In genomic region chr6:159151266-159151855, GRCh38 we compare ENCODE assay signal across 8 cellular contexts. TPM values are rescaled to one million over a fixed set of nuclear protein-coding genes. Genes with fewer than 3 reads are reported as not detected.
DNase-seq lines count a peak whose midpoint lies in the region; ATAC-seq, FAIRE-seq and TF ChIP-seq lines count a peak whose summit lies in the region.

No MANE protein-coding gene starts in this region.

- no peak overlapping the region for H3K4me3 ChIP-seq in Jurkat, Clone E6-1 (ENCODE audit: low read length)
- H3K4me3 ChIP-seq in SU-DHL-6 (ENCODE audit: insufficient read depth, low read length, poor library complexity, severe bottlenecking) (no peak overlapping the region), upper lobe of left lung (no peak overlapping the region)

- H3K27me3 ChIP-seq in SU-DHL-6 (ENCODE audit: low read length), result no peaks in the 10 kb centered on the region
- no peaks in the 10 kb centered on the region for H3K27me3 ChIP-seq in upper lobe of left lung

- TF ChIP-seq POLR2A in upper lobe of left lung (IDR thresholded peaks at IDR 0.05), result no peak

- no peaks in the 10 kb centered on the region for H4K20me1 ChIP-seq in SU-DHL-6 (ENCODE audit: low read depth, low read length)

- peak overlapping the region; percentile 15 for H2AFZ ChIP-seq in SU-DHL-6 (ENCODE audit: low read depth, low read length, severe bottlenecking)

- no peaks in the 10 kb centered on the region for H3K9me2 ChIP-seq in SU-DHL-6 (replicated peaks; ENCODE audit: insufficient read depth, low read length)

- H3K27ac ChIP-seq in SU-DHL-6 (ENCODE audit: low read depth, low read length) (no peak overlapping the region), upper lobe of left lung (no peak overlapping the region)

- peaks cover 3% of the 10 kb centered on the region for H3K36me3 Mint-ChIP-seq in memory B cell

- DNase-seq in NCI-H2196 (lab: John Stamatoyannopoulos, UW; ENCODE audit: unreplicated experiment) (peak; percentile 25), NCI-H2196 treated with DMSO at 0.1 percent for 48 hours (lab: John Stamatoyannopoulos, UW; ENCODE audit: unreplicated experiment) (no peak), memory B cell (ENCODE audit: low spot score in 2 of 2) (peak; percentile 55 to 57), upper lobe of left lung (peak in 1 of 2 donors; percentile 38)
- DNase-seq in Jurkat, Clone E6-1 (ENCODE audit: low read depth, low spot score), result peak; percentile 15

- H3K79me2 ChIP-seq in SU-DHL-6 (ENCODE audit: insufficient read depth, low read length), result no peaks in the 10 kb centered on the region

- H3K4me1 ChIP-seq in upper lobe of left lung, result no peaks in the 10 kb centered on the region

- H3K9me3 ChIP-seq in SU-DHL-6 (ENCODE audit: insufficient read depth, low read length) (peaks cover 8% of the 10 kb centered on the region; the same call in 1 of the 2 replicates), upper lobe of left lung (peaks cover 0 to 12% (median 8%) of the 10 kb centered on the region in 4 donors)

- ATAC-seq in memory B cell (ENCODE audit: low read depth), result peak; percentile 84
- peak; percentile 68 to 89 for ATAC-seq in upper lobe of left lung (ENCODE audit: low FRiP score in 2 of 2)
- ATAC-seq in GM19397 (IDR thresholded peaks at IDR 0.05; ENCODE audit: unreplicated experiment), result no peak

- no peak overlapping the region for H3K9ac ChIP-seq in SU-DHL-6 (ENCODE audit: low read length)

- no peak overlapping the region for H3K4me2 ChIP-seq in SU-DHL-6 (ENCODE audit: low read depth, low read length, poor library complexity, severe bottlenecking)

- H3K27me3 Mint-ChIP-seq in memory B cell, result peaks cover 4% of the 10 kb centered on the region

- H3K36me3 ChIP-seq in SU-DHL-6 (ENCODE audit: low read length) (0 out of 2 replicates have a peak, but pooled peaks cover 4% of the 10 kb centered on the region), upper lobe of left lung (no peaks in the 10 kb centered on the region)

- FAIRE-seq in colon (lab: Jason Lieb, UNC), result peak; percentile 43

- no peak for TF ChIP-seq EP300 in upper lobe of left lung (IDR thresholded peaks at IDR 0.05)

- H3F3A ChIP-seq in SU-DHL-6 (ENCODE audit: insufficient read depth), result no peaks in the 10 kb centered on the region

- H3K4me1 Mint-ChIP-seq in memory B cell, result peaks cover 3% of the 10 kb centered on the region

- WGBS in upper lobe of left lung, 2 donors, result 18 to 21% methylated on average over 7 of the region's 7 CpGs

- no peak overlapping the region for H3K27ac Mint-ChIP-seq in memory B cell

- peaks cover 4% of the 10 kb centered on the region for H3K9me3 Mint-ChIP-seq in memory B cell

- TF ChIP-seq CTCF in SU-DHL-6 (IDR thresholded peaks at IDR 0.05; ENCODE audit: insufficient read depth, low read length, poor library complexity, severe bottlenecking), result peak; percentile 90
- TF ChIP-seq CTCF in upper lobe of left lung (IDR thresholded peaks at IDR 0.05), result peak; percentile 31 to 85 (median 56)

- H3K4me3 Mint-ChIP-seq in memory B cell, result no peak overlapping the region

RNA-seq across cellular contexts. Expression of gene FNDC1, which starts 17.8 kb away (rescaled TPM):
- polyA plus RNA-seq in Jurkat, Clone E6-1 (2012; ENCODE audit: insufficient read depth, insufficient read length), result not detected
- 1 to 10 TPM in 2 of 6 donors, under 1 TPM in 2, not detected in 2; 0.30 to 1.8 (median 0.65) TPM for total RNA-seq in upper lobe of left lung
